In the genomic region with DNA sequence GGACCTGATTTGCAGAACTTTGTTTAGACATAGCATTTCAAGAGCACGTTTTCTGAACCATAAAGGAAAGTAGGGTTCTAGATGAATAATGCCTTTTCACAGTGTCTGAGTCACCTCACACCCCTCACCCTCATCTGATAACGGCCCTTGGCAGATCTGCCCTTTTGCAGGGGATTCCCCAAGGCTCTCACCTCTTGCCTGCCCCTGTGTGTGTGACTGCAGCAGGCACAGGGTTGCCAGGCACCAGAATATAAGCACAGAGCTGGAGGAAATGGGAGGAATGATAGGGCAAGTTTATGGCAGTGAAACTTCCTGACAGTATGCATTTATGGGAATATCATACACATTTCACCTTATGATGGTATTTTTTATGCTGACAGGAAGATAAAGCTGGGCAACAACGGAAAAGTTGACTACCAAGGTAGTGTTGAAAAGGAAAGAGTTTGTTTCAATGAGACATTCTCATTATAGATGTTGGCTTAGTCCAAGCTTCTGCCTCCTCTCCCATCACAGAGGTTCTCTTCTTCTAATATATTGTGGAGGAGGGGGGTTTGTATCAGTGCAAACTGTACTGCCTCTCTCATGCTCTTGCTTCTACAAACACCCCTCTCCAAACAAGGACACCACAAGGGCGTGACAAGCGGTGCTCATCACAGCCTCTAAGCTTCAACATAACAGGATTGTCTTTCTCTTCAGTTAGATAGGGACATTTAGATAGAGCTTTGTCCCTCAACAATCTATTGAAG, we compare ENCODE assay signal across 8 cellular contexts.
DNase-seq lines count a peak whose midpoint lies in the region; ATAC-seq and TF ChIP-seq lines count a peak whose summit lies in the region.

No MANE protein-coding gene starts in this region.

- H3K36me3 Mint-ChIP-seq in activated naive CD4-positive, alpha-beta T cell treated with anti-CD3 and anti-CD28 coated beads, Interleukin-2, amount 50 U/mL, for 72 hours: no peaks in the 10 kb centered on the region
- H3K36me3 Mint-ChIP-seq in chondrocyte (ENCODE audit: low read depth): no peaks in the 10 kb centered on the region

- peaks cover 32% of the 10 kb centered on the region for H3K27me3 ChIP-seq in HAP-1 (ENCODE audit: low read depth)

- no peaks in the 10 kb centered on the region for H3K4me1 ChIP-seq in HAP-1

- TF ChIP-seq CTCF in chondrocyte (IDR thresholded peaks at IDR 0.05): no peak

- H3K4me3 Mint-ChIP-seq in chondrocyte (ENCODE audit: unreplicated experiment): no peak overlapping the region

- H3K27me3 Mint-ChIP-seq in chondrocyte (ENCODE audit: low read depth): peaks cover 6% of the 10 kb centered on the region

- peak; percentile 77 to 94 for DNase-seq in activated naive CD4-positive, alpha-beta T cell treated with anti-CD3 and anti-CD28 coated beads, Interleukin-2, amount 50 U/mL, for 72 hours (ENCODE audit: low spot score in 2 of 2)
- peak; percentile 92 for DNase-seq in stimulated activated CD4-positive, alpha-beta T cell treated with anti-CD3 and anti-CD28 coated beads, Interleukin-15, amount 100 ng/mL, for 24 hours
- DNase-seq in chondrocyte (ENCODE audit: low spot score): no peak
- no peak for DNase-seq in HAP-1 (ENCODE audit: low spot score in 2 of 2)

- ATAC-seq in GM19452 (IDR thresholded peaks at IDR 0.05; ENCODE audit: unreplicated experiment): peak; percentile 67
- ATAC-seq in SK-N-SH treated with all-trans-retinoic acid at 6 μM for 48 hours: peak; percentile 72
- peak; percentile 94 to 96 for ATAC-seq in activated naive CD4-positive, alpha-beta T cell treated with anti-CD3 and anti-CD28 coated beads, Interleukin-2, amount 50 U/mL, for 72 hours
- ATAC-seq in HG02973 (IDR thresholded peaks at IDR 0.05; ENCODE audit: unreplicated experiment): no peak
- ATAC-seq in HG03159 (IDR thresholded peaks at IDR 0.05; ENCODE audit: unreplicated experiment): no peak

- peaks cover 6% of the 10 kb centered on the region for H3K4me1 Mint-ChIP-seq in chondrocyte (ENCODE audit: low read depth)

- H3K36me3 ChIP-seq in HAP-1 (replicated peaks): no peaks in the 10 kb centered on the region

- peak overlapping the region; percentile 94 to 97 for H3K27ac Mint-ChIP-seq in activated naive CD4-positive, alpha-beta T cell treated with anti-CD3 and anti-CD28 coated beads, Interleukin-2, amount 50 U/mL, for 72 hours
- H3K27ac Mint-ChIP-seq in chondrocyte (ENCODE audit: unreplicated experiment): no peak overlapping the region

- no peaks in the 10 kb centered on the region for H3K9me3 ChIP-seq in HAP-1

- no peak overlapping the region for H3K4me3 ChIP-seq in HAP-1

- in situ Hi-C loops in HAP-1 (cut with MboI; ENCODE audit: low sequenced_read_pairs): no loop called here

- H3K9me3 Mint-ChIP-seq in activated naive CD4-positive, alpha-beta T cell treated with anti-CD3 and anti-CD28 coated beads, Interleukin-2, amount 50 U/mL, for 72 hours: no peaks in the 10 kb centered on the region
- H3K9me3 Mint-ChIP-seq in chondrocyte (ENCODE audit: low read depth): no peaks in the 10 kb centered on the region

TF ChIP-seq in SK-N-SH treated with all-trans-retinoic acid at 6 μM for 48 hours, 23 proteins besides CTCF, POLR2A, EP300 and RAD21:
- no peak for TF ChIP-seq ESRRG (CRISPR knock-in tag; IDR thresholded peaks at IDR 0.05)
- TF ChIP-seq, protein P1, sequence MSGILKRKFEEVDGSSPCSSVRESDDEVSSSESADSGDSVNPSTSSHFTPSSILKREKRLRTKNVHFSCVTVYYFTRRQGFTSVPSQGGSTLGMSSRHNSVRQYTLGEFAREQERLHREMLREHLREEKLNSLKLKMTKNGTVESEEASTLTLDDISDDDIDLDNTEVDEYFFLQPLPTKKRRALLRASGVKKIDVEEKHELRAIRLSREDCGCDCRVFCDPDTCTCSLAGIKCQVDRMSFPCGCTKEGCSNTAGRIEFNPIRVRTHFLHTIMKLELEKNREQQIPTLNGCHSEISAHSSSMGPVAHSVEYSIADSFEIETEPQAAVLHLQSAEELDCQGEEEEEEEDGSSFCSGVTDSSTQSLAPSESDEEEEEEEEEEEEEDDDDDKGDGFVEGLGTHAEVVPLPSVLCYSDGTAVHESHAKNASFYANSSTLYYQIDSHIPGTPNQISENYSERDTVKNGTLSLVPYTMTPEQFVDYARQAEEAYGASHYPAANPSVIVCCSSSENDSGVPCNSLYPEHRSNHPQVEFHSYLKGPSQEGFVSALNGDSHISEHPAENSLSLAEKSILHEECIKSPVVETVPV (CRISPR knock-in tag; IDR thresholded peaks at IDR 0.05): no peak
- TF ChIP-seq, protein P2, sequence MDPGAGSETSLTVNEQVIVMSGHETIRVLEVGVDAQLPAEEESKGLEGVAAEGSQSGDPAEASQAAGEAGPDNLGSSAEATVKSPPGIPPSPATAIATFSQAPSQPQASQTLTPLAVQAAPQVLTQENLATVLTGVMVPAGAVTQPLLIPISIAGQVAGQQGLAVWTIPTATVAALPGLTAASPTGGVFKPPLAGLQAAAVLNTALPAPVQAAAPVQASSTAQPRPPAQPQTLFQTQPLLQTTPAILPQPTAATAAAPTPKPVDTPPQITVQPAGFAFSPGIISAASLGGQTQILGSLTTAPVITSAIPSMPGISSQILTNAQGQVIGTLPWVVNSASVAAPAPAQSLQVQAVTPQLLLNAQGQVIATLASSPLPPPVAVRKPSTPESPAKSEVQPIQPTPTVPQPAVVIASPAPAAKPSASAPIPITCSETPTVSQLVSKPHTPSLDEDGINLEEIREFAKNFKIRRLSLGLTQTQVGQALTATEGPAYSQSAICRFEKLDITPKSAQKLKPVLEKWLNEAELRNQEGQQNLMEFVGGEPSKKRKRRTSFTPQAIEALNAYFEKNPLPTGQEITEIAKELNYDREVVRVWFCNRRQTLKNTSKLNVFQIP (CRISPR knock-in tag; IDR thresholded peaks at IDR 0.05; ENCODE audit: borderline replicate concordance, low read depth): no peak
- TF ChIP-seq, protein P3, sequence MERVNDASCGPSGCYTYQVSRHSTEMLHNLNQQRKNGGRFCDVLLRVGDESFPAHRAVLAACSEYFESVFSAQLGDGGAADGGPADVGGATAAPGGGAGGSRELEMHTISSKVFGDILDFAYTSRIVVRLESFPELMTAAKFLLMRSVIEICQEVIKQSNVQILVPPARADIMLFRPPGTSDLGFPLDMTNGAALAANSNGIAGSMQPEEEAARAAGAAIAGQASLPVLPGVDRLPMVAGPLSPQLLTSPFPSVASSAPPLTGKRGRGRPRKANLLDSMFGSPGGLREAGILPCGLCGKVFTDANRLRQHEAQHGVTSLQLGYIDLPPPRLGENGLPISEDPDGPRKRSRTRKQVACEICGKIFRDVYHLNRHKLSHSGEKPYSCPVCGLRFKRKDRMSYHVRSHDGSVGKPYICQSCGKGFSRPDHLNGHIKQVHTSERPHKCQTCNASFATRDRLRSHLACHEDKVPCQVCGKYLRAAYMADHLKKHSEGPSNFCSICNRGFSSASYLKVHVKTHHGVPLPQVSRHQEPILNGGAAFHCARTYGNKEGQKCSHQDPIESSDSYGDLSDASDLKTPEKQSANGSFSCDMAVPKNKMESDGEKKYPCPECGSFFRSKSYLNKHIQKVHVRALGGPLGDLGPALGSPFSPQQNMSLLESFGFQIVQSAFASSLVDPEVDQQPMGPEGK (CRISPR knock-in tag; IDR thresholded peaks at IDR 0.05; ENCODE audit: borderline replicate concordance): no peak
- no peak for TF ChIP-seq ZC3H10 (CRISPR knock-in tag; IDR thresholded peaks at IDR 0.05)
- TF ChIP-seq BACH2 (CRISPR knock-in tag; IDR thresholded peaks at IDR 0.05; ENCODE audit: borderline replicate concordance): no peak
- no peak for TF ChIP-seq TCF4 (CRISPR knock-in tag; IDR thresholded peaks at IDR 0.05; ENCODE audit: borderline replicate concordance)
- TF ChIP-seq ZFP30 (CRISPR knock-in tag; IDR thresholded peaks at IDR 0.05): no peak
- TF ChIP-seq ARNTL (CRISPR knock-in tag; IDR thresholded peaks at IDR 0.05; ENCODE audit: borderline replicate concordance, low read depth): no peak

Comparison
In these comparisons a context has a peak if more than half of its experiments do, and no peak if none do; other contexts are left out.
1. ATAC-seq: peak in GM19452 (single experiment), SK-N-SH treated with all-trans-retinoic acid at 6 μM for 48 hours (single experiment) and activated naive CD4-positive, alpha-beta T cell treated with anti-CD3 and anti-CD28 coated beads, Interleukin-2, amount 50 U/mL, for 72 hours (2 of 2); none in HG02973 (single experiment) and HG03159 (single experiment).
2. DNase-seq: peak in activated naive CD4-positive, alpha-beta T cell treated with anti-CD3 and anti-CD28 coated beads, Interleukin-2, amount 50 U/mL, for 72 hours (2 of 2) and stimulated activated CD4-positive, alpha-beta T cell treated with anti-CD3 and anti-CD28 coated beads, Interleukin-15, amount 100 ng/mL, for 24 hours (single experiment); none in chondrocyte (single experiment) and HAP-1 (0 of 2).